Comparison of ENCODE assay signal across 1 cellular context in the genomic region with DNA sequence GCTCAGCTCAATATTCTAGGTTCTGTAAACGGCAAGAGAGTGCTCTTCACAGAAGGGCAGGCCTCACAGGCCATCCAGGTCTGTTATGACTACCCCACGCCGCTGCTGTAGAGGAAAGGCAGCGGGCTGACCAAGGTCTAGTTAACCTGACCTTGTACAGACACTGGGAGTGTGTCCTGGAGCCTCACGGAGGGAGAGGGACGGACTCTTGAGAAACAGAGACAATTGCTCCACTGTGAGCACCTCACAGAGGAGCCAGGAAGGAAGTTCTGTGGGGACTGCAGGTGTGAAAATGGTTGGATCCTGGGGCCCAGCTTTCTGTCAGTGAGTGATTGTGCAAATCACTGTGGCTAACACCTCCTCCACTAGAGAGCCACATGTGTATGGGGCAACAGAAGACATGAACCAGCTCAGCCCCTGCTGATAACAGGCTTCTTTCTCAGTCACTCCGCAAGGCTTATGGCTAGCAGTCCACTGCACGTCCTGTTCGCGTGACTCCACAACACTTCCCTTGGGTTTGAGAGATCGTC.
TF ChIP-seq lines count a peak whose summit lies in the region.

No MANE protein-coding gene starts in this region.

TF ChIP-seq in HepG2, 621 proteins besides CTCF, POLR2A, EP300 and RAD21:
- TF ChIP-seq SIX1 (CRISPR knock-in tag; IDR thresholded peaks at IDR 0.05; ENCODE audit: borderline replicate concordance): no peak
- TF ChIP-seq, protein P1, sequence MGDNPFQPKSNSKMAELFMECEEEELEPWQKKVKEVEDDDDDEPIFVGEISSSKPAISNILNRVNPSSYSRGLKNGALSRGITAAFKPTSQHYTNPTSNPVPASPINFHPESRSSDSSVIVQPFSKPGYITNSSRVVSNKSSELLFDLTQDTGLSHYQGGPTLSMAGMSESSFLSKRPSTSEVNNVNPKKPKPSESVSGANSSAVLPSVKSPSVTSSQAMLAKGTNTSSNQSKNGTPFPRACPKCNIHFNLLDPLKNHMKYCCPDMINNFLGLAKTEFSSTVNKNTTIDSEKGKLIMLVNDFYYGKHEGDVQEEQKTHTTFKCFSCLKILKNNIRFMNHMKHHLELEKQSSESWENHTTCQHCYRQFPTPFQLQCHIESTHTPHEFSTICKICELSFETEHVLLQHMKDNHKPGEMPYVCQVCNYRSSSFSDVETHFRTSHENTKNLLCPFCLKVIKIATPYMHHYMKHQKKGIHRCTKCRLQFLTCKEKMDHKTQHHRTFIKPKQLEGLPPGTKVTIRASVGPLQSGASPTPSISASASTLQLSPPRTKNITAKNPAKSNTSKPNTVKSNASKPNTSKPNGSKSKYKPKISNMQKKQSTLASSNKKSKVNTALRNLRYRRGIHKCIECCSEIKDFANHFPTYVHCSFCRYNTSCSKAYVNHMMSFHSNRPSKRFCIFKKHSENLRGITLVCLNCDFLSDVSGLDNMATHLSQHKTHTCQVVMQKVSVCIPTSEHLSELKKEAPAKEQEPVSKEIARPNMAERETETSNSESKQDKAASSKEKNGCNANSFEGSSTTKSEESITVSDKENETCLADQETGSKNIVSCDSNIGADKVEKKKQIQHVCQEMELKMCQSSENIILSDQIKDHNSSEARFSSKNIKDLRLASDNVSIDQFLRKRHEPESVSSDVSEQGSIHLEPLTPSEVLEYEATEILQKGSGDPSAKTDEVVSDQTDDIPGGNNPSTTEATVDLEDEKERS (CRISPR knock-in tag; IDR thresholded peaks at IDR 0.05): no peak
- no peak for TF ChIP-seq ZNF878 (CRISPR knock-in tag; IDR thresholded peaks at IDR 0.05)
